ENCODE assay signal across 8 cellular contexts in genomic region chr17:60601443-60602384, GRCh38. TPM values are rescaled to one million over a fixed set of nuclear protein-coding genes. Genes with fewer than 3 reads are reported as not detected.
DNase-seq lines count a peak whose midpoint lies in the region; ATAC-seq lines count a peak whose summit lies in the region.

No MANE protein-coding gene starts in this region.

- H3K9ac ChIP-seq in mucosa of rectum (ENCODE audit: low read depth in 1 of 2, low read length in 2 of 2) = peak overlapping the region; percentile 76 to 98

- peaks cover 18% of the 10 kb centered on the region for H3K36me3 Mint-ChIP-seq in activated CD8-positive, alpha-beta T cell treated with anti-CD3 and anti-CD28 coated beads, Interleukin-2, amount 10 ng/mL, durations not matched to agents 7 days and 5 days (ENCODE audit: low read depth)

- WGBS in esophagus, 2 donors = 0 to 1% methylated on average over 14 of the region's 14 CpGs

- no peaks in the 10 kb centered on the region for H3K9me3 Mint-ChIP-seq in activated CD8-positive, alpha-beta T cell treated with anti-CD3 and anti-CD28 coated beads, Interleukin-2, amount 10 ng/mL, durations not matched to agents 7 days and 5 days (ENCODE audit: insufficient read depth)

- H3K4me1 Mint-ChIP-seq in activated CD8-positive, alpha-beta T cell treated with anti-CD3 and anti-CD28 coated beads, Interleukin-2, amount 10 ng/mL, durations not matched to agents 7 days and 5 days (ENCODE audit: low read depth) = peaks cover 43% of the 10 kb centered on the region

- peak; percentile 82 for DNase-seq in Ammon's horn (ENCODE audit: low spot score)
- peak; percentile 82 for DNase-seq in HCEC 1CT
- peak; percentile 58 for DNase-seq in NCI-H510A (lab: John Stamatoyannopoulos, UW)
- peak; percentile 53 for DNase-seq in activated CD8-positive, alpha-beta T cell treated with anti-CD3 and anti-CD28 coated beads, Interleukin-2, amount 10 ng/mL, durations not matched to agents 7 days and 5 days
- peak in 33 of 49 donors; percentile 3 to 81 (median 19) for DNase-seq in substantia nigra (lab: John Stamatoyannopoulos, UW)

- H3K27me3 ChIP-seq in esophagus (ENCODE audit: control insufficient read depth in 1 of 2, insufficient read depth in 2 of 2, low read length in 2 of 2) (no peaks in the 10 kb centered on the region), mucosa of rectum (ENCODE audit: control insufficient read depth in 2 of 2, insufficient read depth in 2 of 2, low read length in 2 of 2) (no peaks in the 10 kb centered on the region)

- peak overlapping the region; percentile 92 for H3K4me3 Mint-ChIP-seq in activated CD8-positive, alpha-beta T cell treated with anti-CD3 and anti-CD28 coated beads, Interleukin-2, amount 10 ng/mL, durations not matched to agents 7 days and 5 days

- ATAC-seq in activated CD8-positive, alpha-beta T cell treated with anti-CD3 and anti-CD28 coated beads, Interleukin-2, amount 10 ng/mL, durations not matched to agents 7 days and 5 days = no peak
- ATAC-seq in GM21526 (IDR thresholded peaks at IDR 0.05; ENCODE audit: low FRiP score, unreplicated experiment) = no peak

- peaks cover 2% of the 10 kb centered on the region for H3K27me3 Mint-ChIP-seq in activated CD8-positive, alpha-beta T cell treated with anti-CD3 and anti-CD28 coated beads, Interleukin-2, amount 10 ng/mL, durations not matched to agents 7 days and 5 days (ENCODE audit: low read depth)

- CTCF ChIA-PET in activated CD8-positive, alpha-beta T cell treated with anti-CD3 and anti-CD28 coated beads, Interleukin-2, amount 10 ng/mL, durations not matched to agents 7 days and 5 days (lab: Charles Lee) = interaction anchor here (1.0 to 2.7 kb wide), 8 partner anchors 10 to 39 kb away, joined by 3 to 21 read pairs (median 4); no protein-coding TSS in a partner anchor

- no peaks in the 10 kb centered on the region for H3K9me3 ChIP-seq in esophagus (ENCODE audit: control insufficient read depth in 2 of 2, insufficient read depth in 1 of 2, low read depth in 1 of 2, low read length in 1 of 2)
- H3K9me3 ChIP-seq in mucosa of rectum (ENCODE audit: control insufficient read depth in 2 of 2, low read length in 2 of 2) = no peaks in the 10 kb centered on the region

- H3K27ac ChIP-seq in esophagus (ENCODE audit: low read depth in 2 of 2, low read length in 1 of 2) (peak overlapping the region; percentile 94 to 99), mucosa of rectum (ENCODE audit: low read depth in 2 of 2, low read length in 2 of 2) (peak overlapping the region; percentile 94 to 98), substantia nigra (ENCODE audit: low read depth, low read length, poor library complexity, severe bottlenecking) (peak overlapping the region; percentile 89)

- H3K36me3 ChIP-seq in esophagus (ENCODE audit: control insufficient read depth in 2 of 2, insufficient read depth in 2 of 2, low read length in 1 of 2) (no peaks in the 10 kb centered on the region), mucosa of rectum (ENCODE audit: control insufficient read depth in 2 of 2, insufficient read depth in 2 of 2, low read length in 2 of 2) (no peaks in the 10 kb centered on the region)

- no peaks in the 10 kb centered on the region for H3K4me1 ChIP-seq in esophagus (ENCODE audit: control insufficient read depth in 2 of 2, insufficient read depth in 2 of 2, low read length in 1 of 2)
- peaks cover 3 to 13% of the 10 kb centered on the region in 2 donors for H3K4me1 ChIP-seq in mucosa of rectum (ENCODE audit: control insufficient read depth in 2 of 2, insufficient read depth in 2 of 2, low read length in 2 of 2)

- POLR2A ChIA-PET in activated CD8-positive, alpha-beta T cell treated with anti-CD3 and anti-CD28 coated beads, Interleukin-2, amount 10 ng/mL, durations not matched to agents 7 days and 5 days (lab: Charles Lee) = interaction anchor here (0.6 to 0.9 kb wide), 3 partner anchors 15 to 82 kb away, joined by 3 to 4 read pairs (median 3); no protein-coding TSS in a partner anchor

- H3K4me3 ChIP-seq in esophagus (ENCODE audit: low read depth in 1 of 2, low read length in 2 of 2) (peak overlapping the region; percentile 93 to 99), mucosa of rectum (ENCODE audit: low read length in 2 of 2) (peak overlapping the region; percentile 77 to 98)

- peak overlapping the region; percentile 85 for H3K27ac Mint-ChIP-seq in activated CD8-positive, alpha-beta T cell treated with anti-CD3 and anti-CD28 coated beads, Interleukin-2, amount 10 ng/mL, durations not matched to agents 7 days and 5 days

RNA-seq across cellular contexts. Expression of gene PPM1D, which starts 1.7 kb away (rescaled TPM):
- 10 to 100 TPM; 20.4 to 21.2 TPM for total RNA-seq in activated CD8-positive, alpha-beta T cell treated with anti-CD3 and anti-CD28 coated beads, Interleukin-2, amount 10 ng/mL, durations not matched to agents 7 days and 5 days
- polyA plus RNA-seq in esophagus = 1 to 10 TPM; 3.3 to 5.1 TPM

Comparison
In these comparisons a context has a peak if more than half of its experiments do, and no peak if none do; other contexts are left out.
1. DNase-seq: peak in every context shown above with its lines; median percentile 82 in Ammon's horn; 82 in HCEC 1CT; 58 in NCI-H510A; 53 in activated CD8-positive, alpha-beta T cell treated with anti-CD3 and anti-CD28 coated beads, Interleukin-2, amount 10 ng/mL, durations not matched to agents 7 days and 5 days; 19 in substantia nigra.